11 cellular contexts compared by ENCODE assay signal in the genomic region with DNA sequence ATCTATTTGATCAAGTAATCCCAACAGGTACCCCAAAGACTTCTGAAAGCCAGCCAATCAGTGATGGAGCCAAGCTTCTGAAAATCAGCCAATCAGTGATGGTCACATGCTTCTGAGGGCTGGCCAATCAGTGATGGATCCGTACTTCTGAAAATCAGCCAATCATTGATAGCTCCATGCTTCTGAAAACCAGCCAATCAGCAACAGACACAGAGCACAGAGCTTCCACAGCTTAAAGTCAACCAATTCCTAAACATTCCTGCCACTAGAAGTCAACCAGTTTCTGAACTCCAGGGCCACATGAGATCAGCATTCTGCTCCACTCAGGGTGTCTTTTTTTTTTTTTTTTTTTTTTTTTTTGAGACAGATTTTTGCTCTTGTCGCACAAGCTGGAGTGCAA. TPM values are rescaled to one million over a fixed set of nuclear protein-coding genes. Genes with fewer than 3 reads are reported as not detected.
A peak's percentile ranks its signal among the peaks of the same experiment; 100 is the strongest.
DNase-seq lines count a peak whose midpoint lies in the region; ATAC-seq, FAIRE-seq and TF ChIP-seq lines count a peak whose summit lies in the region.
"Had no signal": no experiment of that assay in that cellular context is flagged by ENCODE, and none has a peak within 500 bp of the region (broad histone marks: within the 10 kb centered on the region; RNA-seq: fewer than 3 reads in every experiment).

No MANE protein-coding gene starts in this region.

- no TSS peak for BruUV-seq in endothelial cell of umbilical vein (replicated peaks; lab: Mats Ljungman, UMichigan)

- H3K36me3 ChIP-seq in endothelial cell of umbilical vein (ENCODE audit: control insufficient read depth in 2 of 2, extremely low read depth in 1 of 2, insufficient read depth in 2 of 2, low read length in 2 of 2): peaks cover 0 to 5% of the 10 kb centered on the region in 2 experiments

- no peaks in the 10 kb centered on the region for H4K20me1 ChIP-seq in endothelial cell of umbilical vein (replicated peaks; ENCODE audit: control insufficient read depth, extremely low read depth, insufficient read depth, low read length)

- no peaks in the 10 kb centered on the region for H3K79me2 ChIP-seq in endothelial cell of umbilical vein (ENCODE audit: control insufficient read depth, insufficient read depth, low read length)

- no peak overlapping the region for H3K4me3 Mint-ChIP-seq in activated naive CD8-positive, alpha-beta T cell treated with anti-CD3 and anti-CD28 coated beads, Interleukin-2, amount 50 U/mL, for 24 hours

- intact Hi-C loops in endothelial cell of umbilical vein (cut with micrococcal nuclease): no loop called here

- no peak overlapping the region for H2AFZ ChIP-seq in endothelial cell of umbilical vein (ENCODE audit: low read depth, low read length)

- no peaks in the 10 kb centered on the region for H3K27me3 Mint-ChIP-seq in activated naive CD8-positive, alpha-beta T cell treated with anti-CD3 and anti-CD28 coated beads, Interleukin-2, amount 50 U/mL, for 24 hours

- H3K4me1 ChIP-seq in endothelial cell of umbilical vein (ENCODE audit: control insufficient read depth, extremely low read depth, insufficient read depth, low read length): no peaks in the 10 kb centered on the region
- H3K4me1 ChIP-seq: esophagus squamous epithelium had no signal

- CTCF ChIA-PET in endothelial cell of umbilical vein (lab: Charles Lee): interaction anchor here (0.6 to 10.5 kb wide), 13 partner anchors 8 to 339 kb away, joined by 3 to 427 read pairs (median 4); a partner anchor contains a TSS

- no peaks in the 10 kb centered on the region for H3K36me3 Mint-ChIP-seq in activated naive CD8-positive, alpha-beta T cell treated with anti-CD3 and anti-CD28 coated beads, Interleukin-2, amount 50 U/mL, for 24 hours (ENCODE audit: low read depth)

- no peak for ATAC-seq in activated naive CD8-positive, alpha-beta T cell treated with anti-CD3 and anti-CD28 coated beads, Interleukin-2, amount 50 U/mL, for 24 hours

- TF ChIP-seq POLR2A in endothelial cell of umbilical vein (IDR thresholded peaks at IDR 0.05; ENCODE audit: low read depth, low read length) (no peak), GM12891 (IDR thresholded peaks at IDR 0.05; ENCODE audit: low read depth, low read length) (no peak)

- H3K4me3 ChIP-seq in endothelial cell of umbilical vein (replicated peaks in 1 of 3; ENCODE audit: insufficient read depth in 1 of 3, low read depth in 1 of 3, low read length in 3 of 3): no peak overlapping the region
- H3K4me3 ChIP-seq: esophagus squamous epithelium had no signal

- TF ChIP-seq CTCF in endothelial cell of umbilical vein (IDR thresholded peaks at IDR 0.05; ENCODE audit: extremely low read depth in 1 of 2, insufficient read depth in 1 of 2, low read depth in 1 of 2, low read length in 2 of 2) (no peak), GM13976 (IDR thresholded peaks at IDR 0.05; ENCODE audit: borderline replicate concordance, control extremely low read depth, extremely low read depth, insufficient read depth, missing control alignments) (no peak)

- H3K9ac ChIP-seq in endothelial cell of umbilical vein (replicated peaks; ENCODE audit: extremely low read depth, insufficient read depth, low read length): no peak overlapping the region

- no peaks in the 10 kb centered on the region for H3K9me1 ChIP-seq in endothelial cell of umbilical vein (replicated peaks; ENCODE audit: control insufficient read depth, extremely low read depth, insufficient read depth, low read length)

- POLR2A ChIA-PET in endothelial cell of umbilical vein (lab: Charles Lee): interaction anchor here (0.6 to 0.7 kb wide), 2 partner anchors 37 to 174 kb away, joined by 3 to 10 read pairs; no protein-coding TSS in a partner anchor

- H3K27ac Mint-ChIP-seq in activated naive CD8-positive, alpha-beta T cell treated with anti-CD3 and anti-CD28 coated beads, Interleukin-2, amount 50 U/mL, for 24 hours: no peak overlapping the region

- no peaks in the 10 kb centered on the region for H3K27me3 ChIP-seq in endothelial cell of umbilical vein (ENCODE audit: control insufficient read depth in 2 of 2, insufficient read depth in 2 of 2, low read length in 2 of 2)
- H3K27me3 ChIP-seq: esophagus squamous epithelium had no signal

- FAIRE-seq in endothelial cell of umbilical vein (lab: Jason Lieb, UNC) (peak; percentile 40), GM12891 (lab: Jason Lieb, UNC) (no peak)

- in situ Hi-C loops in GM13976 (cut with MboI; ENCODE audit: low sequenced_read_pairs, unreplicated experiment): loop anchor here (5.0 kb wide), 1 partner anchor 52 kb away; no protein-coding TSS in a partner anchor

- H3K4me1 Mint-ChIP-seq in activated naive CD8-positive, alpha-beta T cell treated with anti-CD3 and anti-CD28 coated beads, Interleukin-2, amount 50 U/mL, for 24 hours: no peaks in the 10 kb centered on the region

- no peaks in the 10 kb centered on the region for H3K9me3 ChIP-seq in endothelial cell of umbilical vein (replicated peaks; ENCODE audit: control insufficient read depth, insufficient read depth, low read length)
- H3K9me3 ChIP-seq: esophagus squamous epithelium had no signal

- no peak overlapping the region for H3K27ac ChIP-seq in endothelial cell of umbilical vein (ENCODE audit: insufficient read depth, low read depth, low read length)
- H3K27ac ChIP-seq: esophagus squamous epithelium had no signal

- no peaks in the 10 kb centered on the region for H3K9me3 Mint-ChIP-seq in activated naive CD8-positive, alpha-beta T cell treated with anti-CD3 and anti-CD28 coated beads, Interleukin-2, amount 50 U/mL, for 24 hours

- dilution Hi-C loops in endothelial cell of umbilical vein (cut with MboI; ENCODE audit: extremely low pct_ligation_motif_present, low sequenced_read_pairs): no loop called here

- DNase-seq in COR-L47 (lab: John Stamatoyannopoulos, UW): peak; percentile 29
- peak; percentile 37 for DNase-seq in NAMALWA (ENCODE audit: low spot score)
- peak; percentile 35 for DNase-seq in endothelial cell of umbilical vein (ENCODE audit: low read depth, low spot score)
- no peak for DNase-seq in GM12891 (ENCODE audit: insufficient read length, low spot score)
- no peak for DNase-seq in activated naive CD8-positive, alpha-beta T cell treated with anti-CD3 and anti-CD28 coated beads, Interleukin-2, amount 50 U/mL, for 24 hours
- no peak for DNase-seq in GM13976 (ENCODE audit: low spot score)
- DNase-seq: activated effector memory CD4-positive, alpha-beta T cell treated with Interleukin-2 at 50 U/mL for 16 hours; esophagus squamous epithelium; Right ventricle myocardium superior had no signal

- no peak overlapping the region for H3K4me2 ChIP-seq in endothelial cell of umbilical vein (ENCODE audit: insufficient read depth, low read length)

RNA-seq across cellular contexts. Expression of a gene that starts 8.2 kb away (rescaled TPM):
- total RNA-seq in endothelial cell of umbilical vein: 20.9 and 21.5 TPM in 2 replicates
- 44.5 and 46.3 TPM in 2 replicates for polyA plus RNA-seq in endothelial cell of umbilical vein
- 15.0 and 24.3 TPM in 2 replicates for polyA plus RNA-seq in endothelial cell of umbilical vein (2011; cell fraction: cytosol; rRNA removed)
- polyA plus RNA-seq in endothelial cell of umbilical vein (2011; cell fraction: nucleus; rRNA removed): 39.2 and 43.9 TPM in 2 replicates
- polyA plus RNA-seq in endothelial cell of umbilical vein (2012): 17.7 and 28.1 TPM in 2 replicates
- 9.4 and 9.6 TPM in 2 replicates for polyA minus RNA-seq in endothelial cell of umbilical vein
- not detected for polyA minus RNA-seq in endothelial cell of umbilical vein (2011; cell fraction: cytosol; rRNA and poly(A)+ RNA removed)
- 8.8 and 18.9 TPM in 2 replicates for polyA minus RNA-seq in endothelial cell of umbilical vein (2011; cell fraction: nucleus; rRNA and poly(A)+ RNA removed)
- polyA plus RNA-seq in GM12891 (2012; ENCODE audit: low read depth, missing spikeins): 8.2 TPM

RNA-seq across cellular contexts. Expression of a gene that starts 23.9 kb away (rescaled TPM):
- total RNA-seq in endothelial cell of umbilical vein: 4.9 and 10.1 TPM in 2 replicates
- polyA plus RNA-seq in endothelial cell of umbilical vein: 3.9 and 4.5 TPM in 2 replicates
- 2.2 and 3.6 TPM in 2 replicates for polyA plus RNA-seq in endothelial cell of umbilical vein (2011; cell fraction: cytosol; rRNA removed)
- polyA plus RNA-seq in endothelial cell of umbilical vein (2011; cell fraction: nucleus; rRNA removed): 5.3 and 6.6 TPM in 2 replicates
- polyA plus RNA-seq in endothelial cell of umbilical vein (2012): 3.1 and 6.5 TPM in 2 replicates
- 4.5 and 4.6 TPM in 2 replicates for polyA minus RNA-seq in endothelial cell of umbilical vein
- polyA minus RNA-seq in endothelial cell of umbilical vein (2011; cell fraction: cytosol; rRNA and poly(A)+ RNA removed): not detected
- 2.7 and 2.9 TPM in 2 replicates for polyA minus RNA-seq in endothelial cell of umbilical vein (2011; cell fraction: nucleus; rRNA and poly(A)+ RNA removed)
- 9.8 TPM for polyA plus RNA-seq in GM12891 (2012; ENCODE audit: low read depth, missing spikeins)
- polyA plus RNA-seq: neural cell had no signal

RNA-seq across cellular contexts. Expression of a gene that starts 27.7 kb away (rescaled TPM):
- 67.4 and 73.4 TPM in 2 replicates for total RNA-seq in endothelial cell of umbilical vein
- polyA plus RNA-seq in endothelial cell of umbilical vein: 34.3 and 42.3 TPM in 2 replicates
- polyA plus RNA-seq in endothelial cell of umbilical vein (2011; cell fraction: cytosol; rRNA removed): 59.0 and 85.4 TPM in 2 replicates
- 129 and 133 TPM in 2 replicates for polyA plus RNA-seq in endothelial cell of umbilical vein (2011; cell fraction: nucleus; rRNA removed)
- polyA plus RNA-seq in endothelial cell of umbilical vein (2012): 62.9 and 77.9 TPM in 2 replicates
- polyA minus RNA-seq in endothelial cell of umbilical vein: 29.3 and 36.4 TPM in 2 replicates
- polyA minus RNA-seq in endothelial cell of umbilical vein (2011; cell fraction: cytosol; rRNA and poly(A)+ RNA removed): 16.9 TPM
- polyA minus RNA-seq in endothelial cell of umbilical vein (2011; cell fraction: nucleus; rRNA and poly(A)+ RNA removed): 48.8 and 83.7 TPM in 2 replicates
- 72.6 TPM for polyA plus RNA-seq in GM12891 (2012; ENCODE audit: low read depth, missing spikeins)

RNA-seq across cellular contexts. Expression of a gene that starts 33.6 kb away (rescaled TPM):
- total RNA-seq in endothelial cell of umbilical vein: 53.9 and 62.5 TPM in 2 replicates
- 62.0 and 74.7 TPM in 2 replicates for polyA plus RNA-seq in endothelial cell of umbilical vein
- polyA plus RNA-seq in endothelial cell of umbilical vein (2011; cell fraction: cytosol; rRNA removed): 43.5 and 53.8 TPM in 2 replicates
- 81.1 and 103 TPM in 2 replicates for polyA plus RNA-seq in endothelial cell of umbilical vein (2011; cell fraction: nucleus; rRNA removed)
- 50.2 and 59.0 TPM in 2 replicates for polyA plus RNA-seq in endothelial cell of umbilical vein (2012)
- 28.4 and 49.8 TPM in 2 replicates for polyA minus RNA-seq in endothelial cell of umbilical vein
- 41.7 TPM for polyA minus RNA-seq in endothelial cell of umbilical vein (2011; cell fraction: cytosol; rRNA and poly(A)+ RNA removed)
- 27.3 and 44.2 TPM in 2 replicates for polyA minus RNA-seq in endothelial cell of umbilical vein (2011; cell fraction: nucleus; rRNA and poly(A)+ RNA removed)
- 53.9 TPM for polyA plus RNA-seq in GM12891 (2012; ENCODE audit: low read depth, missing spikeins)

RNA-seq across cellular contexts. Expression of a gene that starts 54.1 kb away (rescaled TPM):
- total RNA-seq in endothelial cell of umbilical vein: not detected in 2 replicates
- polyA plus RNA-seq in endothelial cell of umbilical vein: 0.08 and 0.18 TPM in 2 replicates
- polyA plus RNA-seq in endothelial cell of umbilical vein (2011; cell fraction: cytosol; rRNA removed): 0.07 and 0.14 TPM in 2 replicates
- 0.10 and 0.18 TPM in 2 replicates for polyA plus RNA-seq in endothelial cell of umbilical vein (2011; cell fraction: nucleus; rRNA removed)
- not detected in 2 replicates for polyA plus RNA-seq in endothelial cell of umbilical vein (2012)
- polyA minus RNA-seq in endothelial cell of umbilical vein: 0.53 TPM in 1 of 2 replicates, not detected in the other
- not detected for polyA minus RNA-seq in endothelial cell of umbilical vein (2011; cell fraction: cytosol; rRNA and poly(A)+ RNA removed)
- not detected in 2 replicates for polyA minus RNA-seq in endothelial cell of umbilical vein (2011; cell fraction: nucleus; rRNA and poly(A)+ RNA removed)
- polyA plus RNA-seq in GM12891 (2012; ENCODE audit: low read depth, missing spikeins): 0.35 TPM
- total RNA-seq: Daoy, esophagus squamous epithelium, Right ventricle myocardium superior had no signal
- polyA plus RNA-seq: neural cell had no signal

Comparison
In these comparisons a context has a peak if more than half of its experiments do, and no peak if none do; other contexts are left out.
1. DNase-seq: peak in COR-L47 (single experiment), NAMALWA (single experiment) and endothelial cell of umbilical vein (single experiment); none in GM12891 (single experiment), activated naive CD8-positive, alpha-beta T cell treated with anti-CD3 and anti-CD28 coated beads, Interleukin-2, amount 50 U/mL, for 24 hours (single experiment) and GM13976 (single experiment).